ENCODE assay signal across 1 cellular context in the genomic region with DNA sequence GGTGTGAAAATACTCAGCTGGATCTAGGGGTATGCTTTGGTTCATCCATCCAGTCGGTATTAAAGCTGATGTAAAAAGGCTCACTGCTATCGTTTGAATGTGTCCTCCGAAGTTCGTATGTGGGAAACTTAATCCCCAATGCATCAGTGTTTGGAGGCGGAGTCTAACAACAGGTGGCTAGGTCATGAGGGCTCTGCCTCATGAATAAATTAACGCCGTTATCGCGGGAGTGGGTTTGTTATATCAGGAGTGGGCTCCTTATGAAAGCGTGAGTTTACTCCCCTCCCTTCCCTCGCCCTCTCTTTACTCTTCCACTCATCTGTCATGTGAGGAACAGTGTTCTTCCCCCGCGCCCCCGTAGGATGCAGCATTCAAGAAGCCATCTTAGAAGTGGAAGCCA.
TF ChIP-seq lines count a peak whose summit lies in the region.

No MANE protein-coding gene starts in this region.

TF ChIP-seq in HEK293, 187 proteins besides CTCF, POLR2A, EP300 and RAD21 (continued from another document):
- TF ChIP-seq, protein P1, sequence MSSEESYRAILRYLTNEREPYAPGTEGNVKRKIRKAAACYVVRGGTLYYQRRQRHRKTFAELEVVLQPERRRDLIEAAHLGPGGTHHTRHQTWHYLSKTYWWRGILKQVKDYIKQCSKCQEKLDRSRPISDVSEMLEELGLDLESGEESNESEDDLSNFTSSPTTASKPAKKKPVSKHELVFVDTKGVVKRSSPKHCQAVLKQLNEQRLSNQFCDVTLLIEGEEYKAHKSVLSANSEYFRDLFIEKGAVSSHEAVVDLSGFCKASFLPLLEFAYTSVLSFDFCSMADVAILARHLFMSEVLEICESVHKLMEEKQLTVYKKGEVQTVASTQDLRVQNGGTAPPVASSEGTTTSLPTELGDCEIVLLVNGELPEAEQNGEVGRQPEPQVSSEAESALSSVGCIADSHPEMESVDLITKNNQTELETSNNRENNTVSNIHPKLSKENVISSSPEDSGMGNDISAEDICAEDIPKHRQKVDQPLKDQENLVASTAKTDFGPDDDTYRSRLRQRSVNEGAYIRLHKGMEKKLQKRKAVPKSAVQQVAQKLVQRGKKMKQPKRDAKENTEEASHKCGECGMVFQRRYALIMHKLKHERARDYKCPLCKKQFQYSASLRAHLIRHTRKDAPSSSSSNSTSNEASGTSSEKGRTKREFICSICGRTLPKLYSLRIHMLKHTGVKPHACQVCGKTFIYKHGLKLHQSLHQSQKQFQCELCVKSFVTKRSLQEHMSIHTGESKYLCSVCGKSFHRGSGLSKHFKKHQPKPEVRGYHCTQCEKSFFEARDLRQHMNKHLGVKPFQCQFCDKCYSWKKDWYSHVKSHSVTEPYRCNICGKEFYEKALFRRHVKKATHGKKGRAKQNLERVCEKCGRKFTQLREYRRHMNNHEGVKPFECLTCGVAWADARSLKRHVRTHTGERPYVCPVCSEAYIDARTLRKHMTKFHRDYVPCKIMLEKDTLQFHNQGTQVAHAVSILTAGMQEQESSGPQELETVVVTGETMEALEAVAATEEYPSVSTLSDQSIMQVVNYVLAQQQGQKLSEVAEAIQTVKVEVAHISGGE (tag by site-specific recombination; conservative IDR thresholded peaks at IDR 0.05; ENCODE audit: low read depth) = no peak
